29 cellular contexts compared by ENCODE assay signal in genomic region chr5:179375966-179376365, GRCh38. TPM values are rescaled to one million over a fixed set of nuclear protein-coding genes. Genes with fewer than 3 reads are reported as not detected.
"Had no signal": no experiment of that assay in that cellular context is flagged by ENCODE, and none has a peak within 500 bp of the region (broad histone marks: within the 10 kb centered on the region; RNA-seq: fewer than 3 reads in every experiment).

No MANE protein-coding gene starts in this region.

- H3K4me2 ChIP-seq: neural progenitor cell had no signal

- H2AFZ ChIP-seq: neural progenitor cell had no signal

- H3K4me3 Mint-ChIP-seq: activated T-cell treated with anti-CD3 and anti-CD28 coated beads, Interleukin-2, amount 50 U/mL, for 24 hours; central memory CD8-positive, alpha-beta T cell; mesothelial cell of epicardium; naive B cell; neural progenitor cell had no signal

- H3K4me1 Mint-ChIP-seq: central memory CD8-positive, alpha-beta T cell; mesothelial cell of epicardium had no signal

- H3K27ac Mint-ChIP-seq: activated naive CD4-positive, alpha-beta T cell treated with anti-CD3 and anti-CD28 coated beads, Interleukin-2, amount 50 U/mL, for 72 hours; activated T-cell treated with anti-CD3 and anti-CD28 coated beads, Interleukin-2, amount 50 U/mL, for 24 hours; mesothelial cell of epicardium; naive B cell; neural progenitor cell had no signal

- H3K4me1 ChIP-seq: gastrocnemius medialis, neural progenitor cell, vagina had no signal

- H3K9me3 ChIP-seq: gastrocnemius medialis, spleen, testis, vagina had no signal

- H3K27ac ChIP-seq: epithelial cell of prostate, gastrocnemius medialis, neural progenitor cell, testis, vagina had no signal

- H3K9ac ChIP-seq: neural progenitor cell had no signal

- H3K27me3 Mint-ChIP-seq: activated T-cell treated with anti-CD3 and anti-CD28 coated beads, Interleukin-2, amount 50 U/mL, for 24 hours; central memory CD8-positive, alpha-beta T cell had no signal

- FAIRE-seq: bronchial epithelial cell, colon, endometrium, islet of Langerhans had no signal

- H3K36me3 ChIP-seq: gastrocnemius medialis, neural progenitor cell, spleen, vagina had no signal

- DNase-seq: activated CD4-positive, alpha-beta T cell treated with anti-CD3 and anti-CD28 coated beads for 4 hours; activated CD4-positive, alpha-beta T cell treated with anti-CD3 and anti-CD28 coated beads, Interleukin-2, amount 50 U/mL, for 4 hours; activated CD8-positive, alpha-beta memory T cell treated with anti-CD3 and anti-CD28 coated beads, Interleukin-2, amount 50 U/mL, for 48 hours; activated T-cell treated with anti-CD3 and anti-CD28 coated beads, Interleukin-2, amount 50 U/mL, for 24 hours; effector CD8-positive, alpha-beta T cell; gastrocnemius medialis; glutamatergic neuron; mammary epithelial cell; naive B cell; occipital lobe; right cardiac atrium; stimulated activated naive CD4-positive, alpha-beta T cell; testis; trophoblast cell had no signal

- H3K9me3 Mint-ChIP-seq: activated naive CD4-positive, alpha-beta T cell treated with anti-CD3 and anti-CD28 coated beads, Interleukin-2, amount 50 U/mL, for 72 hours; activated T-cell treated with anti-CD3 and anti-CD28 coated beads, Interleukin-2, amount 50 U/mL, for 24 hours; central memory CD8-positive, alpha-beta T cell; mesothelial cell of epicardium; naive B cell; neural progenitor cell had no signal

- H3K36me3 Mint-ChIP-seq: activated naive CD4-positive, alpha-beta T cell treated with anti-CD3 and anti-CD28 coated beads, Interleukin-2, amount 50 U/mL, for 72 hours; mesothelial cell of epicardium; naive B cell; neural progenitor cell had no signal

- H3K4me3 ChIP-seq: gastrocnemius medialis, neural progenitor cell, spleen, testis, vagina had no signal

- H3K27me3 ChIP-seq: gastrocnemius medialis, neural progenitor cell, spleen, testis, vagina had no signal

- ATAC-seq: activated naive CD4-positive, alpha-beta T cell treated with anti-CD3 and anti-CD28 coated beads, Interleukin-2, amount 50 U/mL, for 72 hours; gastrocnemius medialis; left colon; right cardiac atrium had no signal

RNA-seq across cellular contexts. Expression of gene ADAMTS2, which starts 30.7 kb away (rescaled TPM):
- total RNA-seq: activated CD8-positive, alpha-beta memory T cell treated with anti-CD3 and anti-CD28 coated beads for 36 hours; activated naive CD4-positive, alpha-beta T cell treated with anti-CD3 and anti-CD28 coated beads, Interleukin-2, amount 50 U/mL, for 72 hours; dermis microvascular lymphatic vessel endothelial cell; T-helper 1 cell treated with Interleukin-12 subunit alpha and Interleukin-12 subunit beta and Interleukin-4 antibody, amounts not matched to agents 30 ng/mL and 1 ng/mL, for 36 hours had no signal
